ENCODE assay signal across 1 cellular context in the genomic region with DNA sequence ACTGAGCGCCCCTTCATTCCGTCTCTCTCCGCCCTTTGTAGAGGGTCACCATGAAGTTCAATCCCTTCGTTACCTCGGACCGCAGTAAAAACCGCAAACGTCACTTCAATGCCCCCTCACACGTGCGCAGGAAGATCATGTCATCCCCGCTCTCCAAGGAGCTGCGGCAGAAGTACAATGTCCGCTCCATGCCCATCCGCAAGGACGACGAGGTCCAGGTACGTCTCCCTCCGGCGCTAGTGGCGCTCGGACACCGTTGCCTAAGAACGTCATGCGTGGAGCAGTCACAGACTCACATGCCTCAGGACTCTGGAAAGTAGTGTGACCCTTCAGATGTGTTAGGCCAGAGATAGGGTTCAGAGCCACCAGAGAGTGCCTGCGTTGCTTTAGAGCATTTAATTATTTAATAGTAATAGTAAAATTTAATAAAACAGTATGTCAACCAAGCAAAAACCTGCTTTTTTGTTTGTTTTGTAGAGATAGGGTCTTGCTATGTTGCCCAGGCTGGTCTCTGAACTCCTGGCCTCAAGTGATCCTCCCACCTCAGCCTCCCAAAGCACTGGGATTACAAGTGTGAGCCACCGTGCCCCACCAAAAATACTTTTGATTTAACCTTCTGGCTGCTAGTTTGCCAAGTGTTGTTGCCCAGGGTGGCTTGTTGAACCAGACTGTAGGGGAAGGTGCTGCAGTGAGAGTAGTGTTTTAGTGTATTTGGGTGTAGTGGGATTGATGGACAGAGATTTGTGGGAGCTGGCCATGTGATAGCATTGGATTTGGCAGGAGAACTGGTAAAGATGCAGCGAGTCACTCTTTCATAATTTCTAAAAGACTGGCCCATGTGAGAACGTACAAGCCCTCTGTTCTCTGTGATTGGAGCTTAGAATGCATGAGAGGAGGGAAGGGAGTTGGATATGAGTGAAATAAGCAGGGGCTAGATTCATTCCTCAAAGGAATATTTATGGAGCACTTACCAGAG.
TF ChIP-seq lines count a peak whose summit lies in the region.

No MANE protein-coding gene starts in this region.

TF ChIP-seq in GM12878, 131 proteins besides CTCF, POLR2A, EP300 and RAD21:
- TF ChIP-seq ATF3 (IDR thresholded peaks at IDR 0.05; ENCODE audit: borderline replicate concordance, extremely low read depth, low read depth, low read length) (no peak), YBX1 (IDR thresholded peaks at IDR 0.05) (no peak), FOXM1 (IDR thresholded peaks at IDR 0.05; ENCODE audit: low read depth, low read length) (no peak), BHLHE40 (IDR thresholded peaks at IDR 0.05; ENCODE audit: borderline replicate concordance in 1 of 2, low read depth in 2 of 2, low read length in 1 of 2) (peak in 1 of 2 experiments; percentile 43; a peak in 2 of 4 replicates), SREBF1 (IDR thresholded peaks at IDR 0.05; ENCODE audit: low read length) (no peak), BMI1 (IDR thresholded peaks at IDR 0.05; ENCODE audit: borderline replicate concordance) (no peak), ZNF687 (IDR thresholded peaks at IDR 0.05) (no peak), NR2C1 (IDR thresholded peaks at IDR 0.05) (no peak), NFYA (IDR thresholded peaks at IDR 0.05; ENCODE audit: borderline replicate concordance, low read depth, low read length) (no peak), HCFC1 (IDR thresholded peaks at IDR 0.05; ENCODE audit: low read length) (no peak), USF2 (IDR thresholded peaks at IDR 0.05; ENCODE audit: borderline replicate concordance, low read depth, low read length) (no peak), CREB1 (IDR thresholded peaks at IDR 0.05; ENCODE audit: low read depth) (0 out of 2 replicates have a peak, but pooled peaks have one; percentile 21), SMAD1 (IDR thresholded peaks at IDR 0.05; ENCODE audit: low read depth, partially characterized antibody) (no peak), MEF2A (IDR thresholded peaks at IDR 0.05; ENCODE audit: insufficient read depth, low read depth, low read length) (no peak), CHD4 (IDR thresholded peaks at IDR 0.05) (no peak), RCOR1 (conservative IDR thresholded peaks at IDR 0.05; ENCODE audit: low read depth, low read length) (no peak), POU2F2 (IDR thresholded peaks at IDR 0.05; ENCODE audit: borderline replicate concordance, low read depth, low read length) (no peak), RUNX3 (IDR thresholded peaks at IDR 0.05; ENCODE audit: low read length) (peak; percentile 53), ZNF207 (IDR thresholded peaks at IDR 0.05; ENCODE audit: borderline replicate concordance) (no peak), BCLAF1 (IDR thresholded peaks at IDR 0.05) (no peak)
- TF ChIP-seq, protein P1, sequence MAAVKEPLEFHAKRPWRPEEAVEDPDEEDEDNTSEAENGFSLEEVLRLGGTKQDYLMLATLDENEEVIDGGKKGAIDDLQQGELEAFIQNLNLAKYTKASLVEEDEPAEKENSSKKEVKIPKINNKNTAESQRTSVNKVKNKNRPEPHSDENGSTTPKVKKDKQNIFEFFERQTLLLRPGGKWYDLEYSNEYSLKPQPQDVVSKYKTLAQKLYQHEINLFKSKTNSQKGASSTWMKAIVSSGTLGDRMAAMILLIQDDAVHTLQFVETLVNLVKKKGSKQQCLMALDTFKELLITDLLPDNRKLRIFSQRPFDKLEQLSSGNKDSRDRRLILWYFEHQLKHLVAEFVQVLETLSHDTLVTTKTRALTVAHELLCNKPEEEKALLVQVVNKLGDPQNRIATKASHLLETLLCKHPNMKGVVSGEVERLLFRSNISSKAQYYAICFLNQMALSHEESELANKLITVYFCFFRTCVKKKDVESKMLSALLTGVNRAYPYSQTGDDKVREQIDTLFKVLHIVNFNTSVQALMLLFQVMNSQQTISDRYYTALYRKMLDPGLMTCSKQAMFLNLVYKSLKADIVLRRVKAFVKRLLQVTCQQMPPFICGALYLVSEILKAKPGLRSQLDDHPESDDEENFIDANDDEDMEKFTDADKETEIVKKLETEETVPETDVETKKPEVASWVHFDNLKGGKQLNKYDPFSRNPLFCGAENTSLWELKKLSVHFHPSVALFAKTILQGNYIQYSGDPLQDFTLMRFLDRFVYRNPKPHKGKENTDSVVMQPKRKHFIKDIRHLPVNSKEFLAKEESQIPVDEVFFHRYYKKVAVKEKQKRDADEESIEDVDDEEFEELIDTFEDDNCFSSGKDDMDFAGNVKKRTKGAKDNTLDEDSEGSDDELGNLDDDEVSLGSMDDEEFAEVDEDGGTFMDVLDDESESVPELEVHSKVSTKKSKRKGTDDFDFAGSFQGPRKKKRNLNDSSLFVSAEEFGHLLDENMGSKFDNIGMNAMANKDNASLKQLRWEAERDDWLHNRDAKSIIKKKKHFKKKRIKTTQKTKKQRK (IDR thresholded peaks at IDR 0.05; ENCODE audit: low read depth, low read length): no peak
